Comparison of ENCODE assay signal across 8 cellular contexts in genomic region chr1:154334647-154335350, GRCh38. TPM values are rescaled to one million over a fixed set of nuclear protein-coding genes. Genes with fewer than 3 reads are reported as not detected.
DNase-seq lines count a peak whose midpoint lies in the region; ATAC-seq and TF ChIP-seq lines count a peak whose summit lies in the region.

No MANE protein-coding gene starts in this region.

- H3K9me3 Mint-ChIP-seq in osteocyte (ENCODE audit: unreplicated experiment), result no peaks in the 10 kb centered on the region

- H3K27me3 Mint-ChIP-seq in osteocyte (ENCODE audit: unreplicated experiment), result no peaks in the 10 kb centered on the region

- intact Hi-C loops in testis (cut with DNase I; ENCODE audit: low total_unique reads), result no loop called here

- peak overlapping the region; percentile 96 for H3K27ac Mint-ChIP-seq in osteocyte (ENCODE audit: unreplicated experiment)

- peaks cover 55% of the 10 kb centered on the region for H3K36me3 Mint-ChIP-seq in osteocyte (ENCODE audit: unreplicated experiment)

- TF ChIP-seq POLR2A in testis (IDR thresholded peaks at IDR 0.05), result no peak

- H3K4me3 ChIP-seq in GM12865 (ENCODE audit: low read depth, low read length) (no peak overlapping the region), testis (no peak overlapping the region)

- peak overlapping the region in 1 of 2 donors; percentile 70 for H3K27ac ChIP-seq in testis

- 23% methylated on average over 9 of the region's 9 CpGs for WGBS in testis, 2 donors

- H3K4me3 Mint-ChIP-seq in osteocyte (ENCODE audit: unreplicated experiment), result peak overlapping the region; percentile 50

- H3K9me3 ChIP-seq in testis, result no peaks in the 10 kb centered on the region

- peak; percentile 92 for DNase-seq in GM12865 (ENCODE audit: low read depth)
- peak; percentile 90 for DNase-seq in SHP77 treated with DMSO at 0.1 percent for 48 hours (lab: John Stamatoyannopoulos, UW)
- peak; percentile 97 for DNase-seq in activated effector memory CD4-positive, alpha-beta T cell treated with anti-CD3 and anti-CD28 coated beads, Interleukin-2, amount 50 U/mL, for 16 hours
- peak; percentile 79 for DNase-seq in fibroblast of the conjunctiva (ENCODE audit: low read depth)
- DNase-seq in osteocyte (ENCODE audit: extremely low spot score, unreplicated experiment), result peak; percentile 95
- peak; percentile 92 for DNase-seq in testis

- no peak for ATAC-seq in HG02571 (IDR thresholded peaks at IDR 0.05; ENCODE audit: unreplicated experiment)

- H3K36me3 ChIP-seq in testis (ENCODE audit: low read depth, missing control alignments), result peaks cover 4% of the 10 kb centered on the region

- TF ChIP-seq CTCF in GM12865 (IDR thresholded peaks at IDR 0.05; ENCODE audit: insufficient read depth, low read depth, low read length, missing control alignments) (peak; percentile 83), LNCAP (IDR thresholded peaks at IDR 0.05) (peak; percentile 95), osteocyte (IDR thresholded peaks at IDR 0.05) (peak; percentile 95), testis (IDR thresholded peaks at IDR 0.05) (peak; percentile 85 to 94 (median 86))

- H3K4me1 Mint-ChIP-seq in osteocyte (ENCODE audit: unreplicated experiment), result peaks cover 26% of the 10 kb centered on the region

- peaks cover 8% of the 10 kb centered on the region for H3K4me1 ChIP-seq in testis

- no peaks in the 10 kb centered on the region for H3K27me3 ChIP-seq in testis

RNA-seq across cellular contexts. Expression of gene ATP8B2, which starts 9.5 kb away (rescaled TPM):
- 94.4 and 98.5 TPM in 2 replicates for total RNA-seq in osteocyte
- 100 to 1,000 TPM; 179 to 204 TPM for total RNA-seq in testis
- 50.9 TPM for polyA plus RNA-seq in testis (ENCODE audit: insufficient read depth, low read depth, low replicate concordance)

RNA-seq across cellular contexts. Expression of gene AQP10, which starts 13.9 kb away (rescaled TPM):
- not detected in 2 replicates for total RNA-seq in osteocyte
- total RNA-seq in testis, result 1 to 10 TPM; 2.0 to 2.2 TPM
- 0.41 TPM for polyA plus RNA-seq in testis (ENCODE audit: insufficient read depth, low read depth, low replicate concordance)
